In the genomic region with DNA sequence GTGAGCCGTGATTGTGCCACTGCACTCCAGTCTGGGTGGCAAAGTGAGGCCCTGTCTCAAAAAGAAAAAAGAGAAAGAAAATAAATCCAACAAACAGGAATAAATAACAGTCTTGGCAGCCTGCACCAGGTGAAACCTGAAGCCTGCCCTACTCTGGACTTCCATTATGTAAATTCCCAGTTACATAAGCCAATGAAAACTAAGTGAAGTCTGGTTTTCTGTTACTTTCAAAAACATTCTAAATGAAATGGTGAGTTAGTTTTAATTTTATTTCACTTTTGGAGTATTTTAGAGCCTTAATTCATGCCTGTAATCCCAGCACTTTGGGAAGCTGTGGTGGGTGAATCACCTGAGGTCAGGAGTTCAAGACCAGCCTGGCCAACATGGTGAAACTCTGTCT, we compare ENCODE assay signal across 1 cellular context.
TF ChIP-seq lines count a peak whose summit lies in the region.

No MANE protein-coding gene starts in this region.

TF ChIP-seq in K562, 482 proteins besides CTCF, POLR2A, EP300 and RAD21:
- TF ChIP-seq JUND (IDR thresholded peaks at IDR 0.05; ENCODE audit: borderline replicate concordance, low read depth, low read length) (no peak), JUND (tag; IDR thresholded peaks at IDR 0.05; ENCODE audit: borderline replicate concordance, low read depth, low read length) (no peak), SRSF3 (IDR thresholded peaks at IDR 0.05; ENCODE audit: insufficient read depth, low read length) (no peak), ZFP30 (CRISPR knock-in tag; IDR thresholded peaks at IDR 0.05; ENCODE audit: borderline replicate concordance) (no peak)
- TF ChIP-seq, protein P1, sequence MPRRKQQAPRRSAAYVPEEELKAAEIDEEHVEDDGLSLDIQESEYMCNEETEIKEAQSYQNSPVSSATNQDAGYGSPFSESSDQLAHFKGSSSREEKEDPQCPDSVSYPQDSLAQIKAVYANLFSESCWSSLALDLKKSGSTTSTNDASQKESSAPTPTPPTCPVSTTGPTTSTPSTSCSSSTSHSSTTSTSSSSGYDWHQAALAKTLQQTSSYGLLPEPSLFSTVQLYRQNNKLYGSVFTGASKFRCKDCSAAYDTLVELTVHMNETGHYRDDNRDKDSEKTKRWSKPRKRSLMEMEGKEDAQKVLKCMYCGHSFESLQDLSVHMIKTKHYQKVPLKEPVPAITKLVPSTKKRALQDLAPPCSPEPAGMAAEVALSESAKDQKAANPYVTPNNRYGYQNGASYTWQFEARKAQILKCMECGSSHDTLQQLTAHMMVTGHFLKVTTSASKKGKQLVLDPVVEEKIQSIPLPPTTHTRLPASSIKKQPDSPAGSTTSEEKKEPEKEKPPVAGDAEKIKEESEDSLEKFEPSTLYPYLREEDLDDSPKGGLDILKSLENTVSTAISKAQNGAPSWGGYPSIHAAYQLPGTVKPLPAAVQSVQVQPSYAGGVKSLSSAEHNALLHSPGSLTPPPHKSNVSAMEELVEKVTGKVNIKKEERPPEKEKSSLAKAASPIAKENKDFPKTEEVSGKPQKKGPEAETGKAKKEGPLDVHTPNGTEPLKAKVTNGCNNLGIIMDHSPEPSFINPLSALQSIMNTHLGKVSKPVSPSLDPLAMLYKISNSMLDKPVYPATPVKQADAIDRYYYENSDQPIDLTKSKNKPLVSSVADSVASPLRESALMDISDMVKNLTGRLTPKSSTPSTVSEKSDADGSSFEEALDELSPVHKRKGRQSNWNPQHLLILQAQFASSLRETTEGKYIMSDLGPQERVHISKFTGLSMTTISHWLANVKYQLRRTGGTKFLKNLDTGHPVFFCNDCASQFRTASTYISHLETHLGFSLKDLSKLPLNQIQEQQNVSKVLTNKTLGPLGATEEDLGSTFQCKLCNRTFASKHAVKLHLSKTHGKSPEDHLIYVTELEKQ (CRISPR knock-in tag; IDR thresholded peaks at IDR 0.05) = no peak
